7 cellular contexts compared by ENCODE assay signal in the genomic region with DNA sequence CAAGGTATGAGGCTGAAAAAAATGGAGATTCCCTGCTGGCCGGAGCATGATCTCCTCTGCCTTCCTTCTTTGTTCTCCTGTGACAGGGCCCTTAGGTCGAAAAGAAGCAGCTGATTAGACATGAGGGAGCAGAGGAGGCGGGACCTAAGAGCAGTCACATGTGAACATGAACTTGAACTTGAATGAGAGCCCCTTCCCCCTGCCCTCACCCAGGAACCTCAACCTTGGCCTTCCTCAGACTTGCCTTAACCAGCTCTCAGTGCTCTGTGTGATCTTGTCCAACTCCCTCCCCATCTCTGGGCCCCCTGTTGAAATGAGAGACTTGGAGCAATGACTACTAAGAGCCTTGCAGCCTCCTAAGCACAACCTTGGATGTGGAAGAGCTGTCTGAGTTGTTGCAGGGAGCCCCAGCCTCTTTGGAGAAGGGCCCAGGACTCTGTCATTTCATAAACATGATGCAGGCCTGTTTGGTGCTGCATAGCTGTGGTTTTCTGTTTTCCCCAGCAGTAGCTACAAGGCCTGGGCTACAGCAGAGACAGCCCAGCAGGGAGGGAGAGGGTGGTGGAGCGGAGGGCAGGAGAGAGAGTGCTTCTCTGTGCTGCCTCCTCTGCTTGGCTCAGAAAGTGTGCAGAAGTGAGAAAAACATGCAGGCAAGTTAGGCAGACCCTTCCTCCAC.
A peak's percentile ranks its signal among the peaks of the same experiment; 100 is the strongest.
DNase-seq lines count a peak whose midpoint lies in the region; ATAC-seq, FAIRE-seq and TF ChIP-seq lines count a peak whose summit lies in the region.

No MANE protein-coding gene starts in this region.

- no peak overlapping the region for H3K4me3 ChIP-seq in MG63
- H3K4me3 ChIP-seq in tibial nerve, result no peak overlapping the region

- no peak for TF ChIP-seq POLR2A in tibial nerve (IDR thresholded peaks at IDR 0.05)

- H3K27me3 ChIP-seq in MG63 (no peaks in the 10 kb centered on the region), tibial nerve (no peaks in the 10 kb centered on the region)

- DNase-seq in MG63 (peak; percentile 93), medulla oblongata (ENCODE audit: extremely low spot score) (peak; percentile 39), tibial nerve (ENCODE audit: low spot score in 2 of 2) (peak; percentile 47 to 72), frontal cortex (ENCODE audit: low spot score in 2 of 2) (no peak), RKO (ENCODE audit: low spot score) (no peak)

- no peak for ATAC-seq in GM18498 (IDR thresholded peaks at IDR 0.05; ENCODE audit: unreplicated experiment)

- no peaks in the 10 kb centered on the region for H3K36me3 ChIP-seq in MG63
- H3K36me3 ChIP-seq in tibial nerve, result no peaks in the 10 kb centered on the region

- TF ChIP-seq CTCF in tibial nerve (IDR thresholded peaks at IDR 0.05), result no peak

- H3K9me3 ChIP-seq in MG63, result no peaks in the 10 kb centered on the region; the same call in 1 of the 2 replicates
- peaks cover 0 to 8% (median 0%) of the 10 kb centered on the region in 4 donors for H3K9me3 ChIP-seq in tibial nerve

- WGBS in tibial nerve, 2 donors, result 51 to 52% methylated on average over 4 of the region's 4 CpGs

- H3K4me1 ChIP-seq in tibial nerve, result peaks cover 0 to 44% (median 22%) of the 10 kb centered on the region in 4 donors

- TF ChIP-seq EP300 in tibial nerve (IDR thresholded peaks at IDR 0.05), result peak in 1 of 2 donors; percentile 72

- FAIRE-seq in frontal cortex (lab: Jason Lieb, UNC), result no peak

- H3K27ac ChIP-seq in cingulate gyrus (ENCODE audit: low read depth, low read length), result peak overlapping the region; percentile 39
- H3K27ac ChIP-seq in tibial nerve, result peak overlapping the region in 3 of 4 donors; percentile 18 to 76 (median 73)

Comparison
In these comparisons a context has a peak if more than half of its experiments do, and no peak if none do; other contexts are left out.
1. DNase-seq: peak in MG63 (single experiment), medulla oblongata (single experiment) and tibial nerve (2 of 2); none in frontal cortex (0 of 2) and RKO (single experiment).